ENCODE assay signal across 36 cellular contexts in the genomic region with DNA sequence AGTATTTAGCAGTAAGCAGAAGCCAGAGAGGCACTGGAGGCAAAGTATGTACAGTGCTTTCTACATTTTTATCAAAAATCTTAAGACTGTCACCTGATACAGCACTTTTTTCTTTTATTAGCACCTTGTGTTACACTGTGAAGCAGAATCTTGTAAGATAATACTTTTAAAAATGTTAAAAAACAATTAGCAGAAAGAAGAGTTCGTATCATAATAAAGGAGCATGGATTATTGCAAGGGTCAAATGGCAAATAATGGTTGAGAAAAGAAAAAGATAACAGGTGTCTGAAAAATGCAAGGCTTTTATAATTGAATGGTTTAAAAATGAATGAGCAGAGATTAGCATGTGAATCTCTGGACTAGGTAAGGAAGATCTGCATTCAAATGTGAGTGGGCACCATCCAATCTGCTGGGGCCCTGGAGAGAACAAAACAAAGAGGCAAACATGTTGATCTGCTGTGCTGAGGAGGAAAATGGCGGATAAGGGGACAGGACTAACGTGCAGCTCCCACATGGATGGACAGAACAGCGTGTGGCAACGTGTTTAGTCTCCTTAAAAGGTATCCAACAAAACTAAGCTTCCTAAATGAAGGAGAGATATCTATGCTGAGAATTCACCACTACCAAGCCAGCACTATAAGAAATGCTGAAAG. TPM values are rescaled to one million over a fixed set of nuclear protein-coding genes. Genes with fewer than 3 reads are reported as not detected.
DNase-seq lines count a peak whose midpoint lies in the region; ATAC-seq and TF ChIP-seq lines count a peak whose summit lies in the region.
"Had no signal": no experiment of that assay in that cellular context is flagged by ENCODE, and none has a peak within 500 bp of the region (broad histone marks: within the 10 kb centered on the region; RNA-seq: fewer than 3 reads in every experiment).

No MANE protein-coding gene starts in this region.

- no peak for DNase-seq in stimulated activated naive CD8-positive, alpha-beta T cell treated with anti-CD3 and anti-CD28 coated beads, Interleukin-15, amount 100 ng/mL, for 72 hours
- DNase-seq in WTC11 (ENCODE audit: low spot score): peak; percentile 37
- no peak for DNase-seq in activated T-cell treated with anti-CD3 and anti-CD28 coated beads, Interleukin-2, amount 50 U/mL, for 24 hours
- DNase-seq in upper lobe of right lung: no peak
- no peak for DNase-seq in SKM-1 treated with dmso at 0.1 percent for 144 hours (lab: John Stamatoyannopoulos, UW; ENCODE audit: unreplicated experiment)
- no peak for DNase-seq in globus pallidus (ENCODE audit: low spot score)
- DNase-seq: activated CD4-positive, alpha-beta memory T cell treated with anti-CD3 and anti-CD28 coated beads for 36 hours; activated CD4-positive, CD25-positive, alpha-beta regulatory T cell treated with anti-CD3 and anti-CD28 coated beads, Interleukin-2, amount 50 U/mL, for 72 hours; activated naive CD4-positive, alpha-beta T cell treated with Interleukin-2 at 50 U/mL for 16 hours; AML-193; amniotic stem cell; CD8-positive, alpha-beta T cell; DMS 273 treated with DMSO at 0.1 percent for 48 hours; foreskin fibroblast; head of caudate nucleus; HFFc6; mammary epithelial cell; NCI-H1417 treated with DMSO at 0.1 percent for 48 hours; NCI-H2081; NCI-H2227 treated with DMSO at 0.1 percent for 48 hours; NCI-H526; PC-9; SK-N-SH; small intestine; stimulated activated naive B cell treated with anti-CD40 and anti-IgM and Interleukin-4, amounts not matched to agents 10 μg/mL and 1 μg/mL and 100 μg/mL, for 72 hours had no signal

- peaks cover 28% of the 10 kb centered on the region for H3K4me1 Mint-ChIP-seq in stimulated activated naive CD8-positive, alpha-beta T cell treated with anti-CD3 and anti-CD28 coated beads, Interleukin-15, Interleukin-2, amounts not matched to agents 100 ng/mL and 50 ng/mL, for 24 hours (ENCODE audit: low read depth)
- H3K4me1 Mint-ChIP-seq in stimulated activated naive CD8-positive, alpha-beta T cell treated with anti-CD3 and anti-CD28 coated beads, Interleukin-15, amount 100 ng/mL, for 72 hours: peaks cover 44% of the 10 kb centered on the region
- H3K4me1 Mint-ChIP-seq in WTC11: peaks cover 63% of the 10 kb centered on the region
- peaks cover 53% of the 10 kb centered on the region for H3K4me1 Mint-ChIP-seq in activated T-cell treated with anti-CD3 and anti-CD28 coated beads, Interleukin-2, amount 50 U/mL, for 24 hours (ENCODE audit: low read depth)
- H3K4me1 Mint-ChIP-seq: brain had no signal

- H3K36me3 ChIP-seq in iPS-18a (ENCODE audit: control insufficient read depth, low read depth, low read length) (peaks cover 79% of the 10 kb centered on the region), upper lobe of right lung (peaks cover 87% of the 10 kb centered on the region)

- H3K4me1 ChIP-seq in iPS-18a (ENCODE audit: control insufficient read depth, low read depth, low read length): peaks cover 19% of the 10 kb centered on the region
- no peaks in the 10 kb centered on the region for H3K4me1 ChIP-seq in upper lobe of right lung
- H3K4me1 ChIP-seq: esophagus muscularis mucosa, parathyroid adenoma, suprapubic skin had no signal

- intact Hi-C loops in upper lobe of right lung (cut with DNase I): no loop called here

- H3K9ac ChIP-seq in iPS-18a (ENCODE audit: low read length): peak overlapping the region; percentile 71
- H3K9ac ChIP-seq: parathyroid adenoma, SK-N-SH had no signal

- peak overlapping the region; percentile 82 for H3K27ac ChIP-seq in iPS-18a (ENCODE audit: low read length)
- H3K27ac ChIP-seq in upper lobe of right lung: no peak overlapping the region
- H3K27ac ChIP-seq: esophagus muscularis mucosa, parathyroid adenoma, PC-9, suprapubic skin had no signal

- CTCF ChIA-PET in WTC11 (lab: Charles Lee): interaction anchor here (1.3 kb wide), 1 partner anchor 25 kb away, joined by 3 read pairs; no protein-coding TSS in a partner anchor

- H3K27ac Mint-ChIP-seq in stimulated activated naive CD8-positive, alpha-beta T cell treated with anti-CD3 and anti-CD28 coated beads, Interleukin-15, Interleukin-2, amounts not matched to agents 100 ng/mL and 50 ng/mL, for 24 hours: peak overlapping the region; percentile 5
- no peak overlapping the region for H3K27ac Mint-ChIP-seq in stimulated activated naive CD8-positive, alpha-beta T cell treated with anti-CD3 and anti-CD28 coated beads, Interleukin-15, amount 100 ng/mL, for 72 hours
- H3K27ac Mint-ChIP-seq in WTC11: peak overlapping the region; percentile 96
- H3K27ac Mint-ChIP-seq in activated T-cell treated with anti-CD3 and anti-CD28 coated beads, Interleukin-2, amount 50 U/mL, for 24 hours: no peak overlapping the region
- H3K27ac Mint-ChIP-seq: activated CD4-positive, alpha-beta memory T cell treated with anti-CD3 and anti-CD28 coated beads for 36 hours; brain; CD8-positive, alpha-beta T cell; dendritic cell treated with granulocyte-macrophage colony-stimulating factor and Interleukin-4, amounts not matched to agents 40 ng/mL and 50 ng/mL, for 4 days; HFFc6; T-helper 1 cell treated with Interleukin-12 subunit alpha and Interleukin-12 subunit beta and Interleukin-4 antibody, amounts not matched to agents 30 μg/mL and 1 μg/mL, for 36 hours had no signal

- no peak overlapping the region for H3K4me3 Mint-ChIP-seq in stimulated activated naive CD8-positive, alpha-beta T cell treated with anti-CD3 and anti-CD28 coated beads, Interleukin-15, Interleukin-2, amounts not matched to agents 100 ng/mL and 50 ng/mL, for 24 hours
- no peak overlapping the region for H3K4me3 Mint-ChIP-seq in stimulated activated naive CD8-positive, alpha-beta T cell treated with anti-CD3 and anti-CD28 coated beads, Interleukin-15, amount 100 ng/mL, for 72 hours
- H3K4me3 Mint-ChIP-seq in WTC11: peak overlapping the region; percentile 6
- no peak overlapping the region for H3K4me3 Mint-ChIP-seq in activated T-cell treated with anti-CD3 and anti-CD28 coated beads, Interleukin-2, amount 50 U/mL, for 24 hours
- H3K4me3 Mint-ChIP-seq: activated CD4-positive, alpha-beta memory T cell treated with anti-CD3 and anti-CD28 coated beads for 36 hours; brain; CD8-positive, alpha-beta T cell; dendritic cell treated with granulocyte-macrophage colony-stimulating factor and Interleukin-4, amounts not matched to agents 40 ng/mL and 50 ng/mL, for 4 days; HFFc6; neural crest cell; stimulated activated naive B cell treated with anti-CD40 and anti-IgM and Interleukin-4, amounts not matched to agents 10 μg/mL and 1 μg/mL and 100 μg/mL, for 72 hours; T-helper 1 cell treated with Interleukin-12 subunit alpha and Interleukin-12 subunit beta and Interleukin-4 antibody, amounts not matched to agents 30 μg/mL and 1 μg/mL, for 36 hours had no signal

- H3K9me3 ChIP-seq in iPS-18a (ENCODE audit: control insufficient read depth, low read depth, low read length) (peaks cover 23% of the 10 kb centered on the region), upper lobe of right lung (no peaks in the 10 kb centered on the region)

- POLR2A ChIA-PET in WTC11 (lab: Charles Lee): no interaction called here

- H3K27me3 Mint-ChIP-seq in stimulated activated naive CD8-positive, alpha-beta T cell treated with anti-CD3 and anti-CD28 coated beads, Interleukin-15, Interleukin-2, amounts not matched to agents 100 ng/mL and 50 ng/mL, for 24 hours: no peaks in the 10 kb centered on the region
- no peaks in the 10 kb centered on the region for H3K27me3 Mint-ChIP-seq in stimulated activated naive CD8-positive, alpha-beta T cell treated with anti-CD3 and anti-CD28 coated beads, Interleukin-15, amount 100 ng/mL, for 72 hours
- no peaks in the 10 kb centered on the region; the same call in 1 of the 2 replicates for H3K27me3 Mint-ChIP-seq in WTC11 (ENCODE audit: low read depth)
- no peaks in the 10 kb centered on the region for H3K27me3 Mint-ChIP-seq in activated T-cell treated with anti-CD3 and anti-CD28 coated beads, Interleukin-2, amount 50 U/mL, for 24 hours
- H3K27me3 Mint-ChIP-seq: activated CD4-positive, alpha-beta memory T cell treated with anti-CD3 and anti-CD28 coated beads for 36 hours; dendritic cell treated with granulocyte-macrophage colony-stimulating factor and Interleukin-4, amounts not matched to agents 40 ng/mL and 50 ng/mL, for 4 days; stimulated activated naive B cell treated with anti-CD40 and anti-IgM and Interleukin-4, amounts not matched to agents 10 μg/mL and 1 μg/mL and 100 μg/mL, for 72 hours had no signal

- TF ChIP-seq CTCF in WTC11 (IDR thresholded peaks at IDR 0.05) (no peak), upper lobe of right lung (IDR thresholded peaks at IDR 0.05) (no peak)

- H3K4me3 ChIP-seq in iPS-18a (ENCODE audit: low read length) (peak overlapping the region; percentile 45), upper lobe of right lung (no peak overlapping the region)
- H3K4me3 ChIP-seq: esophagus muscularis mucosa, PC-9, suprapubic skin had no signal

- peaks cover 41% of the 10 kb centered on the region for H3K9me3 Mint-ChIP-seq in stimulated activated naive CD8-positive, alpha-beta T cell treated with anti-CD3 and anti-CD28 coated beads, Interleukin-15, Interleukin-2, amounts not matched to agents 100 ng/mL and 50 ng/mL, for 24 hours
- peaks cover 41 to 42% of the 10 kb centered on the region in 2 donors for H3K9me3 Mint-ChIP-seq in stimulated activated naive CD8-positive, alpha-beta T cell treated with anti-CD3 and anti-CD28 coated beads, Interleukin-15, amount 100 ng/mL, for 72 hours
- H3K9me3 Mint-ChIP-seq in WTC11: peaks cover 60% of the 10 kb centered on the region
- H3K9me3 Mint-ChIP-seq in activated T-cell treated with anti-CD3 and anti-CD28 coated beads, Interleukin-2, amount 50 U/mL, for 24 hours: peaks cover 54% of the 10 kb centered on the region

- H3K27me3 ChIP-seq in iPS-18a (ENCODE audit: control insufficient read depth, insufficient read depth, low read length) (no peaks in the 10 kb centered on the region), upper lobe of right lung (no peaks in the 10 kb centered on the region)
- H3K27me3 ChIP-seq: esophagus muscularis mucosa, suprapubic skin had no signal

- no peak for ATAC-seq in stimulated activated naive CD8-positive, alpha-beta T cell treated with anti-CD3 and anti-CD28 coated beads, Interleukin-15, amount 100 ng/mL, for 72 hours
- ATAC-seq in WTC11: peak; percentile 93
- no peak for ATAC-seq in upper lobe of right lung
- ATAC-seq: CD8-positive, alpha-beta T cell; stimulated activated naive B cell treated with anti-CD40 and anti-IgM and Interleukin-4, amounts not matched to agents 10 μg/mL and 1 μg/mL and 100 μg/mL, for 72 hours had no signal

- H3K36me3 Mint-ChIP-seq in stimulated activated naive CD8-positive, alpha-beta T cell treated with anti-CD3 and anti-CD28 coated beads, Interleukin-15, Interleukin-2, amounts not matched to agents 100 ng/mL and 50 ng/mL, for 24 hours (ENCODE audit: low read depth): peaks cover 95% of the 10 kb centered on the region
- peaks cover 98% of the 10 kb centered on the region for H3K36me3 Mint-ChIP-seq in WTC11
- H3K36me3 Mint-ChIP-seq in activated T-cell treated with anti-CD3 and anti-CD28 coated beads, Interleukin-2, amount 50 U/mL, for 24 hours (ENCODE audit: low read depth): peaks cover 99% of the 10 kb centered on the region

RNA-seq across cellular contexts. Expression of a gene that starts 9.5 kb away (rescaled TPM):
- total RNA-seq in WTC11 (2021) (123 to 136 TPM (median 129 TPM) in 3 replicates), upper lobe of right lung (38.8 TPM)
- total RNA-seq: neural crest cell had no signal

RNA-seq across cellular contexts. Expression of a gene that starts 17.3 kb away (rescaled TPM):
- total RNA-seq in WTC11 (2021) (not detected in 3 replicates), upper lobe of right lung (not detected)
- total RNA-seq: A673; activated CD4-positive, alpha-beta memory T cell treated with anti-CD3 and anti-CD28 coated beads for 36 hours; CD8-positive, alpha-beta T cell; esophagus muscularis mucosa; HFFc6; mammary epithelial cell; neural crest cell; PC-9; suprapubic skin; ureter had no signal

RNA-seq across cellular contexts. Expression of a gene that starts 25.6 kb away (rescaled TPM):
- 127 to 146 TPM (median 132 TPM) in 3 replicates for total RNA-seq in WTC11 (2021)
- 47.7 TPM for total RNA-seq in upper lobe of right lung

RNA-seq across cellular contexts. Expression of a gene that starts 25.6 kb away (rescaled TPM):
- total RNA-seq in WTC11 (2021) (42.9 to 57.8 TPM (median 44.9 TPM) in 3 replicates), upper lobe of right lung (16.7 TPM)

RNA-seq across cellular contexts. Expression of a gene that starts 49.0 kb away (rescaled TPM):
- total RNA-seq in WTC11 (2021): 34.2 to 42.3 TPM (median 40.7 TPM) in 3 replicates
- 57.1 TPM for total RNA-seq in upper lobe of right lung

Comparison
In these comparisons a context has a peak if more than half of its experiments do, and no peak if none do; other contexts are left out.
1. H3K27ac Mint-ChIP-seq: peak in stimulated activated naive CD8-positive, alpha-beta T cell treated with anti-CD3 and anti-CD28 coated beads, Interleukin-15, Interleukin-2, amounts not matched to agents 100 ng/mL and 50 ng/mL, for 24 hours (single experiment) and WTC11 (single experiment); none in stimulated activated naive CD8-positive, alpha-beta T cell treated with anti-CD3 and anti-CD28 coated beads, Interleukin-15, amount 100 ng/mL, for 72 hours (0 of 2) and activated T-cell treated with anti-CD3 and anti-CD28 coated beads, Interleukin-2, amount 50 U/mL, for 24 hours (single experiment).